12 cellular contexts compared by ENCODE assay signal in genomic region chr17:77875051-77875780, GRCh38.
DNase-seq lines count a peak whose midpoint lies in the region; ATAC-seq, FAIRE-seq and TF ChIP-seq lines count a peak whose summit lies in the region.
"Had no signal": no experiment of that assay in that cellular context is flagged by ENCODE, and none has a peak within 500 bp of the region (broad histone marks: within the 10 kb centered on the region; RNA-seq: fewer than 3 reads in every experiment).

No MANE protein-coding gene starts in this region.

- peaks cover 13% of the 10 kb centered on the region for H3K27me3 Mint-ChIP-seq in IgD-negative memory B cell
- H3K27me3 Mint-ChIP-seq in central memory CD8-positive, alpha-beta T cell: no peaks in the 10 kb centered on the region
- no peaks in the 10 kb centered on the region for H3K27me3 Mint-ChIP-seq in naive thymus-derived CD8-positive, alpha-beta T cell
- peaks cover 7% of the 10 kb centered on the region for H3K27me3 Mint-ChIP-seq in H9 (ENCODE audit: low read depth)

- H3K27ac Mint-ChIP-seq in IgD-negative memory B cell (peak overlapping the region in 2 of 3 donors; percentile 35 to 94), H9 (no peak overlapping the region)
- peak overlapping the region; percentile 34 for H3K27ac Mint-ChIP-seq in central memory CD8-positive, alpha-beta T cell (ENCODE audit: low read depth)
- peak overlapping the region in 8 of 10 donors; percentile 29 to 85 (median 69) for H3K27ac Mint-ChIP-seq in naive thymus-derived CD8-positive, alpha-beta T cell

- POLR2A ChIA-PET in BJ (lab: Charles Lee): no interaction called here
- POLR2A ChIA-PET in naive thymus-derived CD8-positive, alpha-beta T cell (lab: Charles Lee): interaction anchor here (1.0 to 5.6 kb wide), 3 partner anchors 12 to 83 kb away, joined by 3 to 26 read pairs (median 3); partner anchors contain the start of gene TNRC6C

- H3K4me3 ChIP-seq in BJ (ENCODE audit: low read depth, low read length): no peak overlapping the region
- H3K4me3 ChIP-seq: skin epidermis had no signal

- no peak overlapping the region for H3K56ac ChIP-seq in H9 (ENCODE audit: insufficient read length, low read depth, low read length)

- no peak overlapping the region for H3K9ac ChIP-seq in H9 (ENCODE audit: extremely low read depth, insufficient read length, low read length)

- H3K4me1 ChIP-seq in H9 (ENCODE audit: insufficient read depth, low read length): no peaks in the 10 kb centered on the region

- no peak overlapping the region for H4K91ac ChIP-seq in H9 (ENCODE audit: insufficient read length, low read depth, low read length)

- H3T11ph ChIP-seq in H9 (ENCODE audit: low read length): no peak overlapping the region

- no peaks in the 10 kb centered on the region for H3K23me2 ChIP-seq in H9 (ENCODE audit: insufficient read length, low read depth, low read length, poor library complexity, severe bottlenecking)

- H2BK12ac ChIP-seq in H9 (ENCODE audit: insufficient read length, low read depth, low read length): no peak overlapping the region

- H2AK5ac ChIP-seq in H9 (ENCODE audit: insufficient read length, low read length): no peak overlapping the region

- peaks cover 8% of the 10 kb centered on the region for H3K27me3 ChIP-seq in BJ (ENCODE audit: control insufficient read depth, insufficient read depth, low read length)
- no peaks in the 10 kb centered on the region; the same call in 1 of the 2 replicates for H3K27me3 ChIP-seq in H9 (ENCODE audit: insufficient read depth, low read length)

- no peak overlapping the region for H2BK20ac ChIP-seq in H9 (ENCODE audit: low read depth, low read length, poor library complexity, severe bottlenecking)

- no peak overlapping the region for H3K4me2 ChIP-seq in H9 (ENCODE audit: insufficient read depth, insufficient read length, low read length)

- TF ChIP-seq CTCF in BJ (IDR thresholded peaks at IDR 0.05; ENCODE audit: insufficient read depth, low read depth, low read length) (no peak), H9 (conservative IDR thresholded peaks at IDR 0.05) (no peak)

- H3K79me1 ChIP-seq in H9 (ENCODE audit: insufficient read depth, low read depth, low read length, poor library complexity, severe bottlenecking): no peaks in the 10 kb centered on the region

- no peak overlapping the region for H3K23ac ChIP-seq in H9 (ENCODE audit: insufficient read length, low read depth, low read length)

- no peaks in the 10 kb centered on the region for H4K20me1 ChIP-seq in H9 (ENCODE audit: control insufficient read depth, insufficient read depth, insufficient read length)

- no peaks in the 10 kb centered on the region for H3K79me2 ChIP-seq in H9 (ENCODE audit: insufficient read depth, low read length)

- no peak overlapping the region for H3K4ac ChIP-seq in H9 (ENCODE audit: low read depth, low read length)

- no peaks in the 10 kb centered on the region for H3K36me3 ChIP-seq in BJ (ENCODE audit: control insufficient read depth, insufficient read depth, low read length)

- DNase-seq in BJ (ENCODE audit: low read depth) (peak; percentile 58), H9 (no peak), RCC 7860 (ENCODE audit: low spot score) (no peak), superior temporal gyrus (ENCODE audit: extremely low spot score) (no peak)
- DNase-seq in central memory CD8-positive, alpha-beta T cell (ENCODE audit: low spot score in 2 of 2): no peak
- DNase-seq in naive thymus-derived CD8-positive, alpha-beta T cell: no peak
- DNase-seq: activated CD8-positive, alpha-beta memory T cell treated with anti-CD3 and anti-CD28 coated beads, Interleukin-2, amount 50 U/mL, for 48 hours; cerebellar nuclear complex; NCI-H2171 treated with DMSO at 0.1 percent for 48 hours had no signal

- no peak overlapping the region for H3K27ac ChIP-seq in H9 (ENCODE audit: insufficient read length, low read depth, low read length)

- H3K36me3 Mint-ChIP-seq in IgD-negative memory B cell (peaks cover 6% of the 10 kb centered on the region), H9 (ENCODE audit: insufficient read depth in 1 of 3, low read depth in 3 of 3) (peaks cover 3 to 11% (median 5%) of the 10 kb centered on the region in 3 experiments)
- peaks cover 5% of the 10 kb centered on the region for H3K36me3 Mint-ChIP-seq in central memory CD8-positive, alpha-beta T cell (ENCODE audit: insufficient read depth)
- no peaks in the 10 kb centered on the region for H3K36me3 Mint-ChIP-seq in naive thymus-derived CD8-positive, alpha-beta T cell

- no peak overlapping the region for H3K14ac ChIP-seq in H9 (ENCODE audit: insufficient read depth, low read length)

- FAIRE-seq in RCC 7860 (lab: Jason Lieb, UNC): no peak

- ATAC-seq in central memory CD8-positive, alpha-beta T cell (replicated peaks; ENCODE audit: extremely low read depth, poor library complexity, severe bottlenecking): no peak
- no peak for ATAC-seq in naive thymus-derived CD8-positive, alpha-beta T cell
- ATAC-seq in HG02884 (IDR thresholded peaks at IDR 0.05; ENCODE audit: unreplicated experiment): no peak

- peaks cover 11 to 28% (median 16%) of the 10 kb centered on the region in 3 donors for H3K4me1 Mint-ChIP-seq in IgD-negative memory B cell
- H3K4me1 Mint-ChIP-seq in central memory CD8-positive, alpha-beta T cell: peaks cover 56% of the 10 kb centered on the region
- H3K4me1 Mint-ChIP-seq in naive thymus-derived CD8-positive, alpha-beta T cell: peaks cover 42 to 92% (median 87%) of the 10 kb centered on the region in 4 donors
- H3K4me1 Mint-ChIP-seq in H9: peaks cover 0 to 11% of the 10 kb centered on the region in 2 experiments; a peak in 2 of 4 replicates

- no peak overlapping the region for H4K5ac ChIP-seq in H9 (ENCODE audit: insufficient read length, low read depth, low read length)

- CTCF ChIA-PET in BJ (lab: Yijun Ruan, JAX): interaction anchor here (0.8 kb wide), 1 partner anchor 9 kb away, joined by 3 read pairs; no protein-coding TSS in a partner anchor

- H2AFZ ChIP-seq in H9 (ENCODE audit: low read length): no peak overlapping the region

- no peak overlapping the region for H3K18ac ChIP-seq in H9 (ENCODE audit: insufficient read length, low read depth, low read length)

- H3K4me3 Mint-ChIP-seq in IgD-negative memory B cell: peak overlapping the region in 3 of 4 donors; percentile 3 to 75 (median 69)
- no peak overlapping the region for H3K4me3 Mint-ChIP-seq in central memory CD8-positive, alpha-beta T cell
- peak overlapping the region in 7 of 10 donors; percentile 18 to 58 (median 51) for H3K4me3 Mint-ChIP-seq in naive thymus-derived CD8-positive, alpha-beta T cell
- H3K4me3 Mint-ChIP-seq in H9: no peak overlapping the region

- WGBS in H9 (ENCODE audit: extremely low coverage, insufficient read length, low lambda C conversion rate): no CpG with 5 or more reads among the region's 5 CpGs

- no peaks in the 10 kb centered on the region for H3K9me3 ChIP-seq in H9 (ENCODE audit: control insufficient read depth, low read depth, low read length)

- peaks cover 2 to 9% (median 9%) of the 10 kb centered on the region in 3 donors for H3K9me3 Mint-ChIP-seq in IgD-negative memory B cell
- H3K9me3 Mint-ChIP-seq in central memory CD8-positive, alpha-beta T cell: peaks cover 7% of the 10 kb centered on the region
- H3K9me3 Mint-ChIP-seq in naive thymus-derived CD8-positive, alpha-beta T cell: peaks cover 0 to 5% (median 0%) of the 10 kb centered on the region in 9 donors
- H3K9me3 Mint-ChIP-seq in H9: peaks cover 12 to 15% of the 10 kb centered on the region in 2 experiments

- no peak overlapping the region for H4K8ac ChIP-seq in H9 (replicated peaks; ENCODE audit: insufficient read length, low read depth, low read length)

- no peak overlapping the region for H2BK120ac ChIP-seq in H9 (ENCODE audit: low read depth, low read length, poor library complexity, severe bottlenecking)

- H2BK5ac ChIP-seq in H9 (ENCODE audit: insufficient read length, low read length): no peak overlapping the region

- no peak overlapping the region for H2BK15ac ChIP-seq in H9 (ENCODE audit: low read depth, low read length)

Comparison
In these comparisons a context has a peak if more than half of its experiments do, and no peak if none do; other contexts are left out.
1. H3K27ac Mint-ChIP-seq: peak in IgD-negative memory B cell (2 of 3), central memory CD8-positive, alpha-beta T cell (single experiment) and naive thymus-derived CD8-positive, alpha-beta T cell (8 of 10); none in H9 (0 of 3).
2. H3K4me3 Mint-ChIP-seq: peak in IgD-negative memory B cell (3 of 4) and naive thymus-derived CD8-positive, alpha-beta T cell (7 of 10); none in central memory CD8-positive, alpha-beta T cell (single experiment) and H9 (0 of 2).